Comparison of ENCODE assay signal across 8 cellular contexts in genomic region chr19:34404109-34404909, GRCh38. TPM values are rescaled to one million over a fixed set of nuclear protein-coding genes. Genes with fewer than 3 reads are reported as not detected.
DNase-seq lines count a peak whose midpoint lies in the region; ATAC-seq and TF ChIP-seq lines count a peak whose summit lies in the region.

A gene with protein sequence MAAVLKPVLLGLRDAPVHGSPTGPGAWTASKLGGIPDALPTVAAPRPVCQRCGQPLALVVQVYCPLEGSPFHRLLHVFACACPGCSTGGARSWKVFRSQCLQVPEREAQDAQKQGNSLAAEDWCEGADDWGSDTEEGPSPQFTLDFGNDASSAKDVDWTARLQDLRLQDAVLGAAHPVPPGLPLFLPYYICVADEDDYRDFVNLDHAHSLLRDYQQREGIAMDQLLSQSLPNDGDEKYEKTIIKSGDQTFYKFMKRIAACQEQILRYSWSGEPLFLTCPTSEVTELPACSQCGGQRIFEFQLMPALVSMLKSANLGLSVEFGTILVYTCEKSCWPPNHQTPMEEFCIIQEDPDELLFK (plus strand): TSS chr19:34404399. CDS start chr19:34404431, 32 bp downstream.

- peak within 1 kb of the TSS; percentile 90 for H3K4me3 Mint-ChIP-seq in activated CD4-positive, alpha-beta memory T cell treated with anti-CD3 and anti-CD28 coated beads for 36 hours

- peak within 1 kb of the TSS; percentile 73 for H3K27ac Mint-ChIP-seq in activated CD4-positive, alpha-beta memory T cell treated with anti-CD3 and anti-CD28 coated beads for 36 hours

- H3K9me3 ChIP-seq in ectodermal cell (ENCODE audit: control insufficient read depth, low read length) (no peaks in the 10 kb centered on the region), lung (ENCODE audit: control insufficient read depth in 2 of 2, insufficient read depth in 1 of 2, low read length in 1 of 2) (no peaks in the 10 kb centered on the region)

- peaks cover 24% of the 10 kb centered on the region for H3K4me1 Mint-ChIP-seq in activated CD4-positive, alpha-beta memory T cell treated with anti-CD3 and anti-CD28 coated beads for 36 hours (ENCODE audit: low read depth)

- CTCF ChIA-PET in activated CD4-positive, alpha-beta memory T cell treated with anti-CD3 and anti-CD28 coated beads for 36 hours (lab: Charles Lee) = interaction anchor here (0.6 to 2.2 kb wide), 3 partner anchors 8 to 27 kb away, joined by 3 to 6 read pairs (median 4); no protein-coding TSS in a partner anchor

- POLR2A ChIA-PET in activated CD4-positive, alpha-beta memory T cell treated with anti-CD3 and anti-CD28 coated beads for 36 hours (lab: Charles Lee) = interaction anchor here (1.0 to 1.1 kb wide), 3 partner anchors 11 to 26 kb away, joined by 4 to 7 read pairs (median 5); partner anchors contain the start of gene UBA2

- H3K27me3 ChIP-seq in ectodermal cell (ENCODE audit: control insufficient read depth, insufficient read depth, low read length, poor library complexity, severe bottlenecking) (no peaks in the 10 kb centered on the region), lung (ENCODE audit: control insufficient read depth, insufficient read depth) (no peaks in the 10 kb centered on the region)

- intact Hi-C loops in activated CD4-positive, alpha-beta memory T cell treated with anti-CD3 and anti-CD28 coated beads for 36 hours (cut with micrococcal nuclease) = loop anchor here (1.0 to 5.0 kb wide), 2 partner anchors 26 to 98 kb away; no protein-coding TSS in a partner anchor

- DNase-seq in CD1c-positive myeloid dendritic cell (ENCODE audit: extremely low spot score) (peak; percentile 94), HK-2 (ENCODE audit: unreplicated experiment) (peak; percentile 93), NCI-H82 treated with DMSO at 0.1 percent for 48 hours (lab: John Stamatoyannopoulos, UW; ENCODE audit: unreplicated experiment) (peak; percentile 88), lung (ENCODE audit: low spot score) (peak; percentile 91)
- DNase-seq in activated CD4-positive, alpha-beta memory T cell treated with anti-CD3 and anti-CD28 coated beads for 36 hours = peak; percentile 95
- DNase-seq in stimulated activated CD4-positive, alpha-beta T cell treated with anti-CD3 and anti-CD28 coated beads, TNF-alpha, amount 100 ng/mL, for 24 hours (ENCODE audit: low read depth in 3 of 3) = peak; percentile 86 to 92 (median 89)

- H3K36me3 ChIP-seq in ectodermal cell (ENCODE audit: control insufficient read depth, insufficient read depth, low read length) = peaks cover 8% of the 10 kb centered on the region
- peaks cover 0 to 15% of the 10 kb centered on the region in 2 donors for H3K36me3 ChIP-seq in lung (ENCODE audit: control insufficient read depth in 2 of 2, insufficient read depth in 2 of 2, low read length in 2 of 2)

- no peak for TF ChIP-seq CTCF in lung (IDR thresholded peaks at IDR 0.05; ENCODE audit: control extremely low read depth, extremely low read depth)

- H3K4me1 ChIP-seq in ectodermal cell (ENCODE audit: control insufficient read depth, insufficient read depth, low read length) = no peaks in the 10 kb centered on the region
- no peaks in the 10 kb centered on the region for H3K4me1 ChIP-seq in lung (ENCODE audit: control insufficient read depth in 2 of 2, insufficient read depth in 2 of 2, low read length in 2 of 2)

- H3K36me3 Mint-ChIP-seq in activated CD4-positive, alpha-beta memory T cell treated with anti-CD3 and anti-CD28 coated beads for 36 hours = peaks cover 21% of the 10 kb centered on the region

- 1% methylated on average over 69 of the region's 69 CpGs for WGBS in ectodermal cell, 2 experiments
- 0 to 1% methylated on average over 67 to 69 of the region's 69 CpGs for WGBS in lung, 2 donors

- no peak within 1 kb of the TSS for H3K27ac ChIP-seq in ectodermal cell (ENCODE audit: insufficient read depth, low read depth, low read length, poor library complexity, severe bottlenecking)
- H3K27ac ChIP-seq in lung (ENCODE audit: low read depth in 1 of 2, low read length in 1 of 2) = peak within 1 kb of the TSS; percentile 26 to 60

- H3K4me3 ChIP-seq in ectodermal cell (ENCODE audit: insufficient read depth, low read depth, low read length) (peak within 1 kb of the TSS; percentile 97), lung (peak within 1 kb of the TSS; percentile 87)

- ATAC-seq in GM19397 (IDR thresholded peaks at IDR 0.05; ENCODE audit: unreplicated experiment) (peak; percentile 78), lung (ENCODE audit: insufficient read depth, low FRiP score) (peak; percentile 89)

- no peaks in the 10 kb centered on the region for H3K9me3 Mint-ChIP-seq in activated CD4-positive, alpha-beta memory T cell treated with anti-CD3 and anti-CD28 coated beads for 36 hours

- no peaks in the 10 kb centered on the region for H3K27me3 Mint-ChIP-seq in activated CD4-positive, alpha-beta memory T cell treated with anti-CD3 and anti-CD28 coated beads for 36 hours

RNA-seq across cellular contexts. Expression of the gene that starts here (rescaled TPM):
- total RNA-seq in activated CD4-positive, alpha-beta memory T cell treated with anti-CD3 and anti-CD28 coated beads for 36 hours = 10 to 100 TPM; 29.8 TPM
- polyA plus RNA-seq in ectodermal cell (2013, experiment 1 of 4) = 24.9 TPM
- 19.2 TPM for polyA plus RNA-seq in ectodermal cell (2013, experiment 2 of 4)
- polyA plus RNA-seq in ectodermal cell (2013, experiment 3 of 4) = 20.7 TPM
- polyA plus RNA-seq in ectodermal cell (2013, experiment 4 of 4) = 22.3 TPM
- total RNA-seq in lung = 10 to 100 TPM in 1 of 2 donors, 1 to 10 TPM in 1; 7.5 to 10.1 TPM
- polyA plus RNA-seq in lung = 10 to 100 TPM; 11.5 to 11.8 TPM
